11 cellular contexts compared by ENCODE assay signal in genomic region chr7:70178787-70179186, GRCh38.
DNase-seq lines count a peak whose midpoint lies in the region; ATAC-seq and TF ChIP-seq lines count a peak whose summit lies in the region.
"Had no signal": no experiment of that assay in that cellular context is flagged by ENCODE, and none has a peak within 500 bp of the region (broad histone marks: within the 10 kb centered on the region; RNA-seq: fewer than 3 reads in every experiment).

No MANE protein-coding gene starts in this region.

- peaks cover 25% of the 10 kb centered on the region for H3K4me1 Mint-ChIP-seq in chondrocyte (ENCODE audit: low read depth)

- no peak for TF ChIP-seq CTCF in NB4 (IDR thresholded peaks at IDR 0.05; ENCODE audit: low read depth, low read length)
- no peak for TF ChIP-seq CTCF in chondrocyte (IDR thresholded peaks at IDR 0.05)

- H3K27ac ChIP-seq in mucosa of rectum (ENCODE audit: low read depth in 2 of 2, low read length in 2 of 2), result peak overlapping the region; percentile 21 to 36
- H3K27ac ChIP-seq: cardiac muscle cell had no signal

- H3K36me3 Mint-ChIP-seq in chondrocyte (ENCODE audit: low read depth), result no peaks in the 10 kb centered on the region

- H3K4me3 Mint-ChIP-seq in chondrocyte (ENCODE audit: unreplicated experiment), result no peak overlapping the region
- H3K4me3 Mint-ChIP-seq: activated T-cell treated with anti-CD3 and anti-CD28 coated beads, Interleukin-2, amount 50 U/mL, for 4 hours had no signal

- no peak overlapping the region for H3K9ac ChIP-seq in mucosa of rectum (ENCODE audit: low read depth in 1 of 2, low read length in 2 of 2)

- no peaks in the 10 kb centered on the region for H3K27me3 Mint-ChIP-seq in chondrocyte (ENCODE audit: low read depth)

- H3K36me3 ChIP-seq in mucosa of rectum (ENCODE audit: control insufficient read depth in 2 of 2, insufficient read depth in 2 of 2, low read length in 2 of 2), result no peaks in the 10 kb centered on the region
- H3K36me3 ChIP-seq: cardiac muscle cell had no signal

- peak overlapping the region; percentile 73 for H3K27ac Mint-ChIP-seq in chondrocyte (ENCODE audit: unreplicated experiment)

- H3K4me3 ChIP-seq in NB4 (ENCODE audit: low read depth, low read length) (no peak overlapping the region), mucosa of rectum (ENCODE audit: low read length in 2 of 2) (no peak overlapping the region)
- H3K4me3 ChIP-seq: cardiac muscle cell had no signal

- TF ChIP-seq POLR2A in NB4 (IDR thresholded peaks at IDR 0.05; ENCODE audit: extremely low read depth, insufficient read length), result no peak

- H3K4me1 ChIP-seq in mucosa of rectum (ENCODE audit: control insufficient read depth in 2 of 2, insufficient read depth in 2 of 2, low read length in 2 of 2), result peaks cover 10 to 14% of the 10 kb centered on the region in 2 donors

- peaks cover 6% of the 10 kb centered on the region for H3K9me3 Mint-ChIP-seq in chondrocyte (ENCODE audit: low read depth)

- ATAC-seq in GM19023 (IDR thresholded peaks at IDR 0.05; ENCODE audit: unreplicated experiment), result no peak
- ATAC-seq: activated T-cell treated with anti-CD3 and anti-CD28 coated beads, Interleukin-2, amount 50 U/mL, for 4 hours had no signal

- no peaks in the 10 kb centered on the region for H3K9me3 ChIP-seq in mucosa of rectum (ENCODE audit: control insufficient read depth in 2 of 2, low read length in 2 of 2)

- H3K27me3 ChIP-seq in mucosa of rectum (ENCODE audit: control insufficient read depth in 2 of 2, insufficient read depth in 2 of 2, low read length in 2 of 2), result no peaks in the 10 kb centered on the region
- H3K27me3 ChIP-seq: cardiac muscle cell had no signal

- DNase-seq in COLO668 (lab: John Stamatoyannopoulos, UW; ENCODE audit: unreplicated experiment), result peak; percentile 13
- DNase-seq in NB4 (ENCODE audit: low read depth), result peak; percentile 28
- DNase-seq in chondrocyte (ENCODE audit: low spot score), result no peak
- DNase-seq in hippocampal formation (lab: John Stamatoyannopoulos, UW), result no peak
- DNase-seq in OCI-M2 (lab: John Stamatoyannopoulos, UW; ENCODE audit: unreplicated experiment), result no peak
- DNase-seq in mesenteric fat pad (ENCODE audit: low spot score), result no peak
- DNase-seq: activated T-cell treated with anti-CD3 and anti-CD28 coated beads, Interleukin-2, amount 50 U/mL, for 4 hours; Kasumi-1 had no signal

Comparison
In these comparisons a context has a peak if more than half of its experiments do, and no peak if none do; other contexts are left out.
1. DNase-seq: peak in COLO668 (single experiment) and NB4 (single experiment); none in chondrocyte (single experiment), hippocampal formation (0 of 2), OCI-M2 (single experiment) and mesenteric fat pad (single experiment).